In genomic region chr13:30617315-30618185, GRCh38 we compare ENCODE assay signal across 8 cellular contexts. TPM values are rescaled to one million over a fixed set of nuclear protein-coding genes. Genes with fewer than 3 reads are reported as not detected.
DNase-seq lines count a peak whose midpoint lies in the region; ATAC-seq and TF ChIP-seq lines count a peak whose summit lies in the region.

USPL1 (plus strand) TSS chr13:30617920; CDS start chr13:30621141, 3,221 bp downstream.

- H3K4me3 ChIP-seq in lower lobe of right lung, result peak within 1 kb of the TSS; percentile 81

- no peaks in the 10 kb centered on the region for H3K9me3 Mint-ChIP-seq in CD4-positive, alpha-beta T cell
- no peaks in the 10 kb centered on the region for H3K9me3 Mint-ChIP-seq in activated CD4-positive, alpha-beta memory T cell treated with anti-CD3 and anti-CD28 coated beads, Interleukin-2, amount 10 ng/mL, durations not matched to agents 7 days and 5 days

- TF ChIP-seq CTCF in CD4-positive, alpha-beta T cell (IDR thresholded peaks at IDR 0.05), result no peak
- TF ChIP-seq CTCF in lower lobe of right lung (IDR thresholded peaks at IDR 0.05), result peak; percentile 24

- H3K27me3 Mint-ChIP-seq in CD4-positive, alpha-beta T cell, result no peaks in the 10 kb centered on the region
- H3K27me3 Mint-ChIP-seq in activated CD4-positive, alpha-beta memory T cell treated with anti-CD3 and anti-CD28 coated beads, Interleukin-2, amount 10 ng/mL, durations not matched to agents 7 days and 5 days, result no peaks in the 10 kb centered on the region

- peaks cover 30% of the 10 kb centered on the region for H3K4me1 Mint-ChIP-seq in CD4-positive, alpha-beta T cell (ENCODE audit: low read depth)
- peaks cover 23% of the 10 kb centered on the region for H3K4me1 Mint-ChIP-seq in activated CD4-positive, alpha-beta memory T cell treated with anti-CD3 and anti-CD28 coated beads, Interleukin-2, amount 10 ng/mL, durations not matched to agents 7 days and 5 days

- H3K36me3 Mint-ChIP-seq in CD4-positive, alpha-beta T cell (ENCODE audit: low read depth), result peaks cover 27% of the 10 kb centered on the region
- H3K36me3 Mint-ChIP-seq in activated CD4-positive, alpha-beta memory T cell treated with anti-CD3 and anti-CD28 coated beads, Interleukin-2, amount 10 ng/mL, durations not matched to agents 7 days and 5 days (ENCODE audit: low read depth), result peaks cover 19% of the 10 kb centered on the region

- POLR2A ChIA-PET in CD4-positive, alpha-beta T cell (lab: Charles Lee), result interaction anchor here (0.6 to 4.3 kb wide), 58 partner anchors 10 to 1809 kb away, joined by 3 to 119 read pairs (median 6); partner anchors contain the start of genes ALOX5AP, HMGB1, HSPH1 and KATNAL1
- POLR2A ChIA-PET in activated CD4-positive, alpha-beta memory T cell treated with anti-CD3 and anti-CD28 coated beads, Interleukin-2, amount 10 ng/mL, durations not matched to agents 7 days and 5 days (lab: Charles Lee), result interaction anchor here (0.7 to 4.7 kb wide), 56 partner anchors 10 to 1698 kb away, joined by 3 to 115 read pairs (median 5); partner anchors contain the start of genes ALOX5AP, BRCA2, HMGB1 and KATNAL1

- H3K9me3 ChIP-seq in CD4-positive, alpha-beta T cell (ENCODE audit: control insufficient read depth, low read length), result no peaks in the 10 kb centered on the region
- no peaks in the 10 kb centered on the region for H3K9me3 ChIP-seq in lower lobe of right lung

- peak within 1 kb of the TSS; percentile 95 for H3K27ac ChIP-seq in CD4-positive, alpha-beta T cell (ENCODE audit: low read depth, low read length)
- H3K27ac ChIP-seq in lower lobe of right lung, result peak within 1 kb of the TSS; percentile 99

- DNase-seq in CD4-positive, alpha-beta T cell, result peak; percentile 97 to 98 (median 98)
- peak; percentile 99 for DNase-seq in NCI-H82 treated with DMSO at 0.1 percent for 48 hours (lab: John Stamatoyannopoulos, UW; ENCODE audit: unreplicated experiment)
- peak; percentile 99 for DNase-seq in activated CD4-positive, alpha-beta memory T cell treated with anti-CD3 and anti-CD28 coated beads, Interleukin-2, amount 10 ng/mL, durations not matched to agents 7 days and 5 days
- peak; percentile 97 for DNase-seq in effector CD4-positive, alpha-beta T cell
- DNase-seq in lower lobe of right lung, result peak; percentile 99
- peak; percentile 96 to 99 (median 98) for DNase-seq in stimulated activated CD4-positive, alpha-beta T cell treated with anti-CD3 and anti-CD28 coated beads, TNF-alpha, amount 100 ng/mL, for 24 hours (ENCODE audit: low read depth in 3 of 3)

- no peaks in the 10 kb centered on the region for H3K27me3 ChIP-seq in CD4-positive, alpha-beta T cell (ENCODE audit: control insufficient read depth, insufficient read depth, low read length)
- no peaks in the 10 kb centered on the region for H3K27me3 ChIP-seq in lower lobe of right lung (ENCODE audit: low read depth)

- intact Hi-C loops in CD4-positive, alpha-beta T cell (cut with DNase I, micrococcal nuclease), result loop anchor here (1.0 to 10.0 kb wide), 14 partner anchors 9 to 1023 kb away; partner anchors contain the start of genes HMGB1 (in 2 of the 2), KATNAL1 (in 2 of the 2), SLC7A1 (in 1 of the 2) and UBL3 (in 1 of the 2)
- intact Hi-C loops in lower lobe of right lung (cut with DNase I), result no loop called here

- H3K4me1 ChIP-seq in lower lobe of right lung, result peaks cover 36% of the 10 kb centered on the region

- CTCF ChIA-PET in CD4-positive, alpha-beta T cell (lab: Charles Lee), result interaction anchor here (1.0 to 2.5 kb wide), 4 partner anchors 10 to 246 kb away, joined by 3 to 19 read pairs (median 4); no protein-coding TSS in a partner anchor
- CTCF ChIA-PET in activated CD4-positive, alpha-beta memory T cell treated with anti-CD3 and anti-CD28 coated beads, Interleukin-2, amount 10 ng/mL, durations not matched to agents 7 days and 5 days (lab: Charles Lee), result interaction anchor here (0.6 to 2.3 kb wide), 10 partner anchors 9 to 310 kb away, joined by 3 to 14 read pairs (median 4); partner anchors contain the start of genes HMGB1 and KATNAL1

- peaks cover 8% of the 10 kb centered on the region for H3K36me3 ChIP-seq in lower lobe of right lung

- peak; percentile 87 for ATAC-seq in CD4-positive, alpha-beta T cell (ENCODE audit: poor library complexity)
- ATAC-seq in GM19438 (IDR thresholded peaks at IDR 0.05; ENCODE audit: low read depth, unreplicated experiment) (peak; percentile 81), HG03575 (IDR thresholded peaks at IDR 0.05; ENCODE audit: extremely low read depth, insufficient number of reproducible peaks, low FRiP score, unreplicated experiment) (peak; percentile 47), lower lobe of right lung (peak; percentile 97 to 98)

- no peak within 1 kb of the TSS for H3K4me3 Mint-ChIP-seq in CD4-positive, alpha-beta T cell
- no peak within 1 kb of the TSS for H3K4me3 Mint-ChIP-seq in activated CD4-positive, alpha-beta memory T cell treated with anti-CD3 and anti-CD28 coated beads, Interleukin-2, amount 10 ng/mL, durations not matched to agents 7 days and 5 days

- no peak within 1 kb of the TSS for H3K27ac Mint-ChIP-seq in CD4-positive, alpha-beta T cell
- no peak within 1 kb of the TSS for H3K27ac Mint-ChIP-seq in activated CD4-positive, alpha-beta memory T cell treated with anti-CD3 and anti-CD28 coated beads, Interleukin-2, amount 10 ng/mL, durations not matched to agents 7 days and 5 days

RNA-seq across cellular contexts. Expression of gene USPL1, which starts in this region (rescaled TPM):
- total RNA-seq in CD4-positive, alpha-beta T cell, result 10 to 100 TPM; 41.2 to 42.0 TPM
- total RNA-seq in activated CD4-positive, alpha-beta memory T cell treated with anti-CD3 and anti-CD28 coated beads, Interleukin-2, amount 10 ng/mL, durations not matched to agents 7 days and 5 days, result 10 to 100 TPM; 19.7 to 21.8 TPM
- 14.9 TPM for total RNA-seq in lower lobe of right lung

Comparison
In these comparisons a context has a peak if more than half of its experiments do, and no peak if none do; other contexts are left out.
1. Peak in every context shown above with its lines: DNase-seq, ATAC-seq, H3K4me3 ChIP-seq and H3K27ac ChIP-seq.
2. ATAC-seq: peak in every context shown above with its lines; median percentile 98 in lower lobe of right lung; 87 in CD4-positive, alpha-beta T cell; 81 in GM19438; 47 in HG03575.